17 cellular contexts compared by ENCODE assay signal in the genomic region with DNA sequence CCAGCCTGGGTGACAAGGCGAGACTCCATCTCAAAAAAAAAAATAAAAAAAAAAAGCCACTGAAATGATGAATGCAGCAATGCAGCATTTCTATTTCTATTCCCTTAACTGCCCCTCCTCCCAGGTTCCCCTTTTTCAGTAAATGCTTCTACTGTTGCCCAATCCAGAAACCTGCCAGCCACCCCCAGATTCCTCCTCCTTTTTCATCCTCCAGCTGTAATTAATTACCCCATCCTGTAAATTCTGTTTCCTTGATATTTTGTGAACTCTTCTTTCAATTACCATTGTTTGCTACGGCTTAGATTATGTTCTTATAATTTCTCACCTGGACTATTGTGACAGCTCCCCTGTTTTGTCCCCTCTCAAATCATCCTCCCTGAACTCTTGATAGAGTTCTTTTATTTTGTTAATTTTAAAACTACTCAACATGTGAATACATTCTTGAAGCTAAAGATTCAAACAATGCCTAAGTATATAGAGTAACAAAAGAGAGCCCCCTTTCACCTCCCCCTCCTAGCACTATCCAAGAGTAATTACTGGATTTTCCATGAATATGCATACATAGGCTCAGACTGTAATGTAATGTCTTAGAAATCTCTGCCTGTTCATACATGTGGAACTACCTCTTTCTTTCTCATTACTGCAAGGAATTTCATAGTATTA.
DNase-seq lines count a peak whose midpoint lies in the region; ATAC-seq and TF ChIP-seq lines count a peak whose summit lies in the region.
"Had no signal": no experiment of that assay in that cellular context is flagged by ENCODE, and none has a peak within 500 bp of the region (broad histone marks: within the 10 kb centered on the region; RNA-seq: fewer than 3 reads in every experiment).

No MANE protein-coding gene starts in this region.

- no peaks in the 10 kb centered on the region for H3K27me3 ChIP-seq in HUES64 (ENCODE audit: insufficient read depth, low read length)

- peak; percentile 53 for DNase-seq in CD1c-positive myeloid dendritic cell (ENCODE audit: extremely low spot score)
- peak; percentile 48 for DNase-seq in NOMO-1 treated with dmso at 0.1 percent for 144 hours (lab: John Stamatoyannopoulos, UW; ENCODE audit: unreplicated experiment)
- peak; percentile 11 for DNase-seq in fibroblast of mammary gland (ENCODE audit: low read depth)
- DNase-seq in left colon = no peak
- no peak for DNase-seq in globus pallidus (ENCODE audit: low spot score)
- no peak for DNase-seq in stimulated activated CD8-positive, alpha-beta memory T cell treated with anti-CD3 and anti-CD28 coated beads, Interleukin-4, amount 100 ng/mL, for 48 hours
- DNase-seq: GF-D8, GOT3, NCI-H1092 treated with DMSO at 0.1 percent for 48 hours, NCI-H2081 treated with DMSO at 0.1 percent for 48 hours, NCI-H510A treated with DMSO at 0.1 percent for 48 hours, NCI-H82, SIG-M5 had no signal

- 100% methylated on average over 1 of the region's 2 CpGs for WGBS in HUES64

- H3K9ac ChIP-seq in HUES64 (ENCODE audit: low read depth, low read length) = peak overlapping the region; percentile 63
- H3K9ac ChIP-seq: BLaER1 had no signal

- no peak for ATAC-seq in GM18511 (IDR thresholded peaks at IDR 0.05; ENCODE audit: unreplicated experiment)
- ATAC-seq in left colon = no peak
- ATAC-seq: K562 had no signal

- H3K4me3 ChIP-seq in HUES64 (ENCODE audit: low read length) = peak overlapping the region; percentile 31
- no peak overlapping the region for H3K4me3 ChIP-seq in fibroblast of mammary gland (ENCODE audit: control insufficient read depth, low read depth, low read length)
- H3K4me3 ChIP-seq: BLaER1, K562 had no signal

- no peaks in the 10 kb centered on the region for H3K36me3 ChIP-seq in HUES64 (ENCODE audit: insufficient read depth, low read length)
- H3K36me3 ChIP-seq: BLaER1 had no signal

- peak overlapping the region; percentile 93 for H3K27ac ChIP-seq in HUES64 (ENCODE audit: low read depth, low read length)
- H3K27ac ChIP-seq: BLaER1 had no signal

- TF ChIP-seq CTCF in fibroblast of mammary gland (conservative IDR thresholded peaks at IDR 0.05; ENCODE audit: control insufficient read depth, insufficient read depth, low read depth, low read length) = no peak

- peaks cover 7% of the 10 kb centered on the region; the same call in 1 of the 2 replicates for H3K9me3 ChIP-seq in HUES64 (ENCODE audit: insufficient read depth, low read depth, low read length)

- intact Hi-C loops in left colon (cut with DNase I, micrococcal nuclease) = no loop called here

- peaks cover 6% of the 10 kb centered on the region for H3K4me1 ChIP-seq in HUES64 (ENCODE audit: insufficient read depth, low read length)
- H3K4me1 ChIP-seq: BLaER1 had no signal

Comparison
In these comparisons a context has a peak if more than half of its experiments do, and no peak if none do; other contexts are left out.
1. DNase-seq: peak in CD1c-positive myeloid dendritic cell (single experiment), NOMO-1 treated with dmso at 0.1 percent for 144 hours (single experiment) and fibroblast of mammary gland (single experiment); none in left colon (0 of 2), globus pallidus (single experiment) and stimulated activated CD8-positive, alpha-beta memory T cell treated with anti-CD3 and anti-CD28 coated beads, Interleukin-4, amount 100 ng/mL, for 48 hours (single experiment).